Comparison of ENCODE assay signal across 25 cellular contexts in the genomic region with DNA sequence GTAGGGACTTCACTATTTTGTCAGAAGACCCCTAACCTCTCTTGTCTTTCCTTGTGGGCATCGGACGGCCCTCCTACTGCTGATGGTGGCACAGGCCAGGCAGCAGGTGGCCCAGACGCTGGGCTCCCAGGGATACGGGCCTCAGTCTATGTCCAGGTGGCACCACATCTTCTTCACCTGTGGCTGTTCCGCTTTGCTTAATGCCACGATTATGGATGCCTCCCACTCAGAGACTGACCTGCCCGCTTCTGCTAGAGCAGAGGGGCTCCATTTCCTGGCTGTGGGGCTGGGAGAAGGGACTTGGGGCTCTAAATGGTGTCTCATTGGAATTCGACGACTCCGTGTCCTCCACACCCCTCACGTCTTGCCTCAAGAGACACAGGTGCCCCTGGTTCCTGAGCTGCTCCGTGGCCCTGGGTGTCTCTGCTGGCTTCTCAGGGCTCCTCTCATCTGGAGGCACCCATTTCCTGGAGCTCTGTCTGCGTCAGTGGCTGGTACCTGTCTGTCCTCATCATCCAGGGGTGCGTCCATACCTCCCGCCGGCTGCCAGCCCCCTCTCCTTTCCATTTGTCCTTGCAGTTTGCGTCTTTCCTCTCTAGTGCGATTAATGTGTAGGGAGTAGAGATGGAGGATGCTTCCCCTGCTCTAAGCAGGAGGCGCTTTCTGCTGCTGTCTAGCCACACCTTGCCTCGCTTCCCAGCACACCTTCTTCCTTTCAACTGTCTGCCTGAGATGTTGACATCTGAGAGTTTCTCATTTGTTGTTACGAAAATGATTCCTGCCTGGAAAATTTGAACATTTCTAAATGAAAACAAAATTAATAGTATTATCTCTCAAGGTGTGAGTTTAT.
A peak's percentile ranks its signal among the peaks of the same experiment; 100 is the strongest.
DNase-seq lines count a peak whose midpoint lies in the region; FAIRE-seq and TF ChIP-seq lines count a peak whose summit lies in the region.
"Had no signal": no experiment of that assay in that cellular context is flagged by ENCODE, and none has a peak within 500 bp of the region (broad histone marks: within the 10 kb centered on the region; RNA-seq: fewer than 3 reads in every experiment).

No MANE protein-coding gene starts in this region.

- DNase-seq in activated CD4-positive, alpha-beta T cell treated with anti-CD3 and anti-CD28 coated beads, Interleukin-2, amount 10 ng/mL, durations not matched to agents 7 days and 5 days = no peak
- DNase-seq in activated CD4-positive, alpha-beta T cell treated with anti-CD3 and anti-CD28 coated beads for 1 hour = no peak
- DNase-seq in CD8-positive, alpha-beta memory T cell = peak in 1 of 5 donors; percentile 26
- peak; percentile 64 for DNase-seq in coronary artery (ENCODE audit: low spot score)
- peak; percentile 58 for DNase-seq in posterior vena cava (ENCODE audit: low spot score)
- no peak for DNase-seq in H54 (ENCODE audit: insufficient read length, low spot score)
- no peak for DNase-seq in HuH-7 (ENCODE audit: low spot score)
- DNase-seq in GM20000 (ENCODE audit: low spot score) = no peak
- DNase-seq: activated CD4-positive, alpha-beta T cell treated with anti-CD3 and anti-CD28 coated beads for 4 hours; activated gamma-delta T cell; Caco-2; DMS79 treated with DMSO at 0.1 percent for 48 hours; gastrocnemius medialis; Karpas-422; kidney; MV-4-11; NCI-H187; NCI-H524 treated with DMSO at 0.1 percent for 48 hours; psoas muscle had no signal

- H3K9me3 Mint-ChIP-seq in activated CD4-positive, alpha-beta T cell treated with anti-CD3 and anti-CD28 coated beads, Interleukin-2, amount 10 ng/mL, durations not matched to agents 7 days and 5 days = peaks cover 11% of the 10 kb centered on the region
- peaks cover 0 to 3% (median 0%) of the 10 kb centered on the region in 5 donors for H3K9me3 Mint-ChIP-seq in CD8-positive, alpha-beta memory T cell

- POLR2A ChIA-PET in activated CD4-positive, alpha-beta T cell treated with anti-CD3 and anti-CD28 coated beads, Interleukin-2, amount 10 ng/mL, durations not matched to agents 7 days and 5 days (lab: Charles Lee) = no interaction called here
- POLR2A ChIA-PET in CD8-positive, alpha-beta memory T cell (lab: Charles Lee) = no interaction called here

- H3K27ac Mint-ChIP-seq in activated CD4-positive, alpha-beta T cell treated with anti-CD3 and anti-CD28 coated beads, Interleukin-2, amount 10 ng/mL, durations not matched to agents 7 days and 5 days = peak overlapping the region; percentile 78
- H3K27ac Mint-ChIP-seq in CD8-positive, alpha-beta memory T cell = peak overlapping the region in 2 of 8 donors; percentile 56 to 70
- H3K27ac Mint-ChIP-seq: B cell had no signal

- CTCF ChIA-PET in activated CD4-positive, alpha-beta T cell treated with anti-CD3 and anti-CD28 coated beads, Interleukin-2, amount 10 ng/mL, durations not matched to agents 7 days and 5 days (lab: Charles Lee) = no interaction called here
- CTCF ChIA-PET in CD8-positive, alpha-beta memory T cell (lab: Charles Lee) = no interaction called here

- no peak for TF ChIP-seq POLR2A in H54 (IDR thresholded peaks at IDR 0.05; ENCODE audit: low read depth, low read length)

- H3K9me3 ChIP-seq in CD8-positive, alpha-beta memory T cell (ENCODE audit: low read length) = no peaks in the 10 kb centered on the region
- H3K9me3 ChIP-seq: Caco-2, gastrocnemius medialis, psoas muscle, SJSA1 had no signal

- H3K27ac ChIP-seq in CD8-positive, alpha-beta memory T cell (ENCODE audit: low read depth, low read length) = no peak overlapping the region
- H3K27ac ChIP-seq in coronary artery = no peak overlapping the region
- H3K27ac ChIP-seq: cardiac muscle cell, gastrocnemius medialis, psoas muscle, SJSA1 had no signal

- H3K36me3 ChIP-seq in CD8-positive, alpha-beta memory T cell (ENCODE audit: insufficient read depth, low read length) = no peaks in the 10 kb centered on the region
- H3K36me3 ChIP-seq: cardiac muscle cell, gastrocnemius medialis, SJSA1 had no signal

- H3K36me3 Mint-ChIP-seq in activated CD4-positive, alpha-beta T cell treated with anti-CD3 and anti-CD28 coated beads, Interleukin-2, amount 10 ng/mL, durations not matched to agents 7 days and 5 days (ENCODE audit: low read depth) = no peaks in the 10 kb centered on the region
- H3K36me3 Mint-ChIP-seq in CD8-positive, alpha-beta memory T cell = no peaks in the 10 kb centered on the region

- H3K4me3 Mint-ChIP-seq in activated CD4-positive, alpha-beta T cell treated with anti-CD3 and anti-CD28 coated beads, Interleukin-2, amount 10 ng/mL, durations not matched to agents 7 days and 5 days = peak overlapping the region; percentile 5
- H3K4me3 Mint-ChIP-seq in CD8-positive, alpha-beta memory T cell = no peak overlapping the region
- H3K4me3 Mint-ChIP-seq: B cell had no signal

- TF ChIP-seq CTCF in coronary artery (IDR thresholded peaks at IDR 0.05) (no peak), GM20000 (IDR thresholded peaks at IDR 0.05; ENCODE audit: extremely low read depth, missing control alignments) (no peak)

- intact Hi-C loops in posterior vena cava (cut with DNase I) = no loop called here

- peaks cover 26% of the 10 kb centered on the region for H3K4me1 ChIP-seq in CD8-positive, alpha-beta memory T cell (ENCODE audit: insufficient read depth, low read length)
- H3K4me1 ChIP-seq: Caco-2, gastrocnemius medialis, psoas muscle, SJSA1 had no signal

- no peak for FAIRE-seq in H54 (lab: Jason Lieb, UNC)
- FAIRE-seq: A204.1, H1, kidney had no signal

- peak overlapping the region; percentile 29 for H3K4me3 ChIP-seq in CD8-positive, alpha-beta memory T cell (ENCODE audit: low read length)
- H3K4me3 ChIP-seq in coronary artery = no peak overlapping the region
- H3K4me3 ChIP-seq: cardiac muscle cell, gastrocnemius medialis, lung, psoas muscle, SJSA1 had no signal

- no peaks in the 10 kb centered on the region for H3K27me3 ChIP-seq in CD8-positive, alpha-beta memory T cell (ENCODE audit: insufficient read depth, low read length, poor library complexity, severe bottlenecking)
- H3K27me3 ChIP-seq: cardiac muscle cell, gastrocnemius medialis had no signal

- peaks cover 40% of the 10 kb centered on the region for H3K4me1 Mint-ChIP-seq in activated CD4-positive, alpha-beta T cell treated with anti-CD3 and anti-CD28 coated beads, Interleukin-2, amount 10 ng/mL, durations not matched to agents 7 days and 5 days
- peaks cover 5 to 17% (median 12%) of the 10 kb centered on the region in 3 donors for H3K4me1 Mint-ChIP-seq in CD8-positive, alpha-beta memory T cell
- H3K4me1 Mint-ChIP-seq: B cell had no signal

- peaks cover 7% of the 10 kb centered on the region for H3K27me3 Mint-ChIP-seq in activated CD4-positive, alpha-beta T cell treated with anti-CD3 and anti-CD28 coated beads, Interleukin-2, amount 10 ng/mL, durations not matched to agents 7 days and 5 days
- H3K27me3 Mint-ChIP-seq in CD8-positive, alpha-beta memory T cell = peaks cover 5 to 53% of the 10 kb centered on the region in 2 donors

Comparison
In these comparisons a context has a peak if more than half of its experiments do, and no peak if none do; other contexts are left out.
1. DNase-seq: peak in coronary artery (single experiment) and posterior vena cava (single experiment); none in activated CD4-positive, alpha-beta T cell treated with anti-CD3 and anti-CD28 coated beads, Interleukin-2, amount 10 ng/mL, durations not matched to agents 7 days and 5 days (single experiment), activated CD4-positive, alpha-beta T cell treated with anti-CD3 and anti-CD28 coated beads for 1 hour (single experiment), H54 (single experiment), HuH-7 (single experiment) and GM20000 (single experiment).